18 cellular contexts compared by ENCODE assay signal in genomic region chr10:120458432-120458831, GRCh38. TPM values are rescaled to one million over a fixed set of nuclear protein-coding genes. Genes with fewer than 3 reads are reported as not detected.
DNase-seq lines count a peak whose midpoint lies in the region; ATAC-seq and TF ChIP-seq lines count a peak whose summit lies in the region.
"Had no signal": no experiment of that assay in that cellular context is flagged by ENCODE, and none has a peak within 500 bp of the region (broad histone marks: within the 10 kb centered on the region; RNA-seq: fewer than 3 reads in every experiment).

No MANE protein-coding gene starts in this region.

- no peak for DNase-seq in GM23338 (ENCODE audit: low spot score)
- no peak for DNase-seq in brain microvascular endothelial cell
- no peak for DNase-seq in kidney epithelial cell (ENCODE audit: low read depth)
- DNase-seq in retinal pigment epithelial cell (ENCODE audit: low read depth), result no peak
- DNase-seq in NCI-H2171 treated with DMSO at 0.1 percent for 48 hours (lab: John Stamatoyannopoulos, UW), result no peak
- no peak for DNase-seq in NCI-H2171 (lab: John Stamatoyannopoulos, UW)
- DNase-seq: activated CD4-positive, alpha-beta T cell treated with anti-CD3 and anti-CD28 coated beads for 1 hour; activated naive CD4-positive, alpha-beta T cell treated with anti-CD3 and anti-CD28 coated beads, Interleukin-2, amount 10 ng/mL, durations not matched to agents 7 days and 5 days; activated T-cell treated with anti-CD3 and anti-CD28 coated beads, Interleukin-2, amount 50 U/mL, for 48 hours; DMS79 treated with DMSO at 0.1 percent for 48 hours; left lung; MV-4-11; NCI-H1694 treated with DMSO at 0.1 percent for 48 hours; Right ventricle myocardium superior; stimulated activated CD4-positive, alpha-beta T cell treated with anti-CD3 and anti-CD28 coated beads, Interleukin-1b, Interleukin-23, amount 100 ng/mL, for 48 hours; uterus had no signal

- H3K27me3 ChIP-seq in GM23338 (ENCODE audit: insufficient read depth), result peaks cover 47% of the 10 kb centered on the region
- H3K27me3 ChIP-seq in brain microvascular endothelial cell (replicated peaks), result peaks cover 5% of the 10 kb centered on the region
- H3K27me3 ChIP-seq in kidney epithelial cell (ENCODE audit: control insufficient read depth, insufficient read depth, low read length), result no peaks in the 10 kb centered on the region

- H3K79me2 ChIP-seq in GM23338 (replicated peaks; ENCODE audit: insufficient read depth), result no peaks in the 10 kb centered on the region

- H3K36me3 ChIP-seq in GM23338 (ENCODE audit: insufficient read depth), result no peaks in the 10 kb centered on the region
- no peaks in the 10 kb centered on the region for H3K36me3 ChIP-seq in brain microvascular endothelial cell (replicated peaks)
- H3K36me3 ChIP-seq in kidney epithelial cell (ENCODE audit: control insufficient read depth, insufficient read depth, low read length), result no peaks in the 10 kb centered on the region
- H3K36me3 ChIP-seq: left lung, uterus had no signal

- H3K9me3 Mint-ChIP-seq in GM23338, result no peaks in the 10 kb centered on the region
- H3K9me3 Mint-ChIP-seq: activated naive CD4-positive, alpha-beta T cell treated with anti-CD3 and anti-CD28 coated beads, Interleukin-2, amount 10 ng/mL, durations not matched to agents 7 days and 5 days had no signal

- no peak for ATAC-seq in GM23338
- no peak for ATAC-seq in HG02623 (IDR thresholded peaks at IDR 0.05; ENCODE audit: unreplicated experiment)
- ATAC-seq: left lung had no signal

- in situ Hi-C loops in brain microvascular endothelial cell (cut with HindIII; ENCODE audit: low pct_ligation_motif_present, low sequenced_read_pairs), result no loop called here

- H4K20me1 ChIP-seq in GM23338 (replicated peaks; ENCODE audit: insufficient read depth), result no peaks in the 10 kb centered on the region

- no peak overlapping the region for H3K27ac ChIP-seq in GM23338 (ENCODE audit: low read depth)
- no peak overlapping the region for H3K27ac ChIP-seq in brain microvascular endothelial cell
- H3K27ac ChIP-seq: left lung, uterus had no signal

- TF ChIP-seq CTCF in GM23338 (conservative IDR thresholded peaks at IDR 0.05; ENCODE audit: low read depth in 2 of 2) (no peak), brain microvascular endothelial cell (IDR thresholded peaks at IDR 0.05; ENCODE audit: low read depth, low read length, missing control alignments) (no peak), kidney epithelial cell (IDR thresholded peaks at IDR 0.05; ENCODE audit: insufficient read depth, low read length, poor library complexity, severe bottlenecking) (no peak), retinal pigment epithelial cell (conservative IDR thresholded peaks at IDR 0.05; ENCODE audit: low read depth, low read length) (no peak)

- H3F3A ChIP-seq in GM23338 (replicated peaks; ENCODE audit: low read depth), result no peaks in the 10 kb centered on the region

- no peak overlapping the region for H3K4me3 ChIP-seq in GM23338
- H3K4me3 ChIP-seq in brain microvascular endothelial cell (ENCODE audit: low read depth, low read length), result peak overlapping the region; percentile 72
- H3K4me3 ChIP-seq in kidney epithelial cell (ENCODE audit: low read depth, low read length), result peak overlapping the region; percentile 76
- peak overlapping the region; percentile 85 for H3K4me3 ChIP-seq in retinal pigment epithelial cell (ENCODE audit: low read length)
- H3K4me3 ChIP-seq: left lung had no signal

- H3K4me3 Mint-ChIP-seq in GM23338, result peak overlapping the region; percentile 68; the same call in 1 of the 3 replicates
- H3K4me3 Mint-ChIP-seq: activated naive CD4-positive, alpha-beta T cell treated with anti-CD3 and anti-CD28 coated beads, Interleukin-2, amount 10 ng/mL, durations not matched to agents 7 days and 5 days had no signal

- H3K4me1 ChIP-seq in GM23338 (ENCODE audit: insufficient read depth), result 0 out of 2 replicates have a peak, but pooled peaks cover 4% of the 10 kb centered on the region

- no peak overlapping the region for H3K4me2 ChIP-seq in GM23338

- H3K27ac Mint-ChIP-seq in GM23338, result no peak overlapping the region
- H3K27ac Mint-ChIP-seq: activated naive CD4-positive, alpha-beta T cell treated with anti-CD3 and anti-CD28 coated beads, Interleukin-2, amount 10 ng/mL, durations not matched to agents 7 days and 5 days had no signal

- peaks cover 32% of the 10 kb centered on the region for H3K27me3 Mint-ChIP-seq in GM23338 (ENCODE audit: insufficient read depth, low read depth, poor library complexity)

- no peak overlapping the region for H2AFZ ChIP-seq in GM23338

- no peaks in the 10 kb centered on the region for H3K9me2 ChIP-seq in GM23338 (ENCODE audit: insufficient read depth)

- peaks cover 10% of the 10 kb centered on the region for H3K4me1 Mint-ChIP-seq in GM23338

- H3K36me3 Mint-ChIP-seq in GM23338 (ENCODE audit: low read depth), result no peaks in the 10 kb centered on the region
- H3K36me3 Mint-ChIP-seq: activated naive CD4-positive, alpha-beta T cell treated with anti-CD3 and anti-CD28 coated beads, Interleukin-2, amount 10 ng/mL, durations not matched to agents 7 days and 5 days had no signal

TF ChIP-seq in GM23338, 12 proteins besides CTCF, POLR2A, EP300 and RAD21:
- TF ChIP-seq JUNB (IDR thresholded peaks at IDR 0.05; ENCODE audit: unreplicated experiment) (no peak), STAT1 (IDR thresholded peaks at IDR 0.05; ENCODE audit: unreplicated experiment) (no peak), NANOG (IDR thresholded peaks at IDR 0.05; ENCODE audit: borderline replicate concordance) (no peak), ZNF114 (CRISPR knock-in tag; IDR thresholded peaks at IDR 0.05) (no peak), POLR2AphosphoS5 (IDR thresholded peaks at IDR 0.05; ENCODE audit: low read depth) (no peak), EZH2 (IDR thresholded peaks at IDR 0.05; ENCODE audit: low read depth, unreplicated experiment) (no peak)
- TF ChIP-seq, protein P1, sequence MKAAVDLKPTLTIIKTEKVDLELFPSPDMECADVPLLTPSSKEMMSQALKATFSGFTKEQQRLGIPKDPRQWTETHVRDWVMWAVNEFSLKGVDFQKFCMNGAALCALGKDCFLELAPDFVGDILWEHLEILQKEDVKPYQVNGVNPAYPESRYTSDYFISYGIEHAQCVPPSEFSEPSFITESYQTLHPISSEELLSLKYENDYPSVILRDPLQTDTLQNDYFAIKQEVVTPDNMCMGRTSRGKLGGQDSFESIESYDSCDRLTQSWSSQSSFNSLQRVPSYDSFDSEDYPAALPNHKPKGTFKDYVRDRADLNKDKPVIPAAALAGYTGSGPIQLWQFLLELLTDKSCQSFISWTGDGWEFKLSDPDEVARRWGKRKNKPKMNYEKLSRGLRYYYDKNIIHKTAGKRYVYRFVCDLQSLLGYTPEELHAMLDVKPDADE (IDR thresholded peaks at IDR 0.05), result no peak

RNA-seq across cellular contexts. Expression of gene PLPP4, which starts 1.4 kb away (rescaled TPM):
- total RNA-seq in GM23338 (2014; rRNA removed; shearing (Covaris generic)), result 0.31 TPM in 1 of 2 replicates, not detected in the other
- polyA plus RNA-seq in GM23338 (2016; fragmentation: Nextera tagmentation; extraction: Ambion mirVana), result 0.24 and 0.42 TPM in 2 replicates
- 5.3 and 9.4 TPM in 2 replicates for total RNA-seq in kidney epithelial cell
- total RNA-seq: activated CD8-positive, alpha-beta memory T cell treated with anti-CD3 and anti-CD28 coated beads for 36 hours; Right ventricle myocardium superior had no signal
